In the genomic region with DNA sequence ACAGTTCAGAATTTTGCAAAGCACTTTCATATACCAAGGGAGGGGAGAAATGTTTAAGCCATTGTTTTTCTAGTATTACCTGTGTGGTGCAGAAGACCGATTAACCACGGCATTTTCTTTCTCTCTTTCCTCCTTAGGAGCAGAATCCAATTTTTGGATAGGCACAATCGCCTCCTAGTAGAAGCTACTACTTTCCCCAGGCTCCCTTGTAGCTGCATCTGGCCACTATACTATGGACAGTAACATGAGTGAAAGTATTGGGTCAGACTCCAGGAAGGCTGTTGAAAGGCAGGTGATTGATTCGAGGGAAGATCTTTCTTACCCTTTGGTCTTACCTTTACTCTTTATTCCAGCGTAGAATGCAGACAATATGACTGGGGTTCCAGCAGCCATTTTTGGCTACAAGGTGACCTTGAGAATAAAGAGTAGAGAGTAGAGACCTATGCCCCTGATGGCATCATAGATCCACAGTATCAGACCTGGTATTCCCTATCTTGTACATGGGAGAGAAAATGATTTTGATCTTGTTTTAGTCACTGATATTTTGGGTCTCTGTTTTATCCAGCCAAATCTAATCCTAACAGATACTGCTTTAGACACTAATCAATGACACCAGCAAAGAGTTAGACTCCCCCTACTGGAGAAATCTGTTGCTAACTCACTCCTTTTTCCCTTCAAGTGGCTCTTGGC, we compare ENCODE assay signal across 8 cellular contexts.
DNase-seq lines count a peak whose midpoint lies in the region; ATAC-seq and TF ChIP-seq lines count a peak whose summit lies in the region.

No MANE protein-coding gene starts in this region.

- ATAC-seq in GM18868 (IDR thresholded peaks at IDR 0.05; ENCODE audit: unreplicated experiment) (peak; percentile 80), gastrocnemius medialis (no peak), GM21717 (IDR thresholded peaks at IDR 0.05; ENCODE audit: unreplicated experiment) (no peak)

- no peaks in the 10 kb centered on the region for H3K36me3 ChIP-seq in gastrocnemius medialis

- H3K4me3 ChIP-seq in foreskin fibroblast (ENCODE audit: low read depth in 1 of 2, low read length in 2 of 2) (no peak overlapping the region), gastrocnemius medialis (no peak overlapping the region)

- in situ Hi-C loops in gastrocnemius medialis (cut with MboI; ENCODE audit: low sequenced_read_pairs in 4 of 4), result no loop called here

- no peaks in the 10 kb centered on the region for H3K9me3 ChIP-seq in gastrocnemius medialis

- no peak for TF ChIP-seq POLR2A in gastrocnemius medialis (IDR thresholded peaks at IDR 0.05)

- peak; percentile 78 for TF ChIP-seq CTCF in foreskin fibroblast (IDR thresholded peaks at IDR 0.05; ENCODE audit: low read depth, low read length)
- TF ChIP-seq CTCF in gastrocnemius medialis (IDR thresholded peaks at IDR 0.05 in 4 of 5, conservative IDR thresholded peaks at IDR 0.05 in 1 of 5), result peak in 1 of 5 experiments; percentile 31

- no peaks in the 10 kb centered on the region for H3K27me3 ChIP-seq in gastrocnemius medialis

- H3K27ac ChIP-seq in gastrocnemius medialis, result no peak overlapping the region

- H3K4me1 ChIP-seq in gastrocnemius medialis, result no peaks in the 10 kb centered on the region

- intact Hi-C loops in gastrocnemius medialis (cut with DNase I; ENCODE audit: low total_unique reads), result no loop called here

- DNase-seq in COLO829 (ENCODE audit: low spot score) (peak; percentile 56), LoVo (ENCODE audit: low spot score) (peak; percentile 20), SKM-1 (lab: John Stamatoyannopoulos, UW; ENCODE audit: unreplicated experiment) (peak; percentile 52), foreskin fibroblast (peak in 1 of 2 donors; percentile 73), retina (peak; percentile 13), gastrocnemius medialis (no peak)

Comparison
In these comparisons a context has a peak if more than half of its experiments do, and no peak if none do; other contexts are left out.
1. DNase-seq: peak in COLO829 (single experiment), LoVo (single experiment), SKM-1 (single experiment) and retina (single experiment); none in gastrocnemius medialis (0 of 2).